Comparison of ENCODE assay signal across 20 cellular contexts in genomic region chr22:47115518-47115890, GRCh38.
"Had no signal": no experiment of that assay in that cellular context is flagged by ENCODE, and none has a peak within 500 bp of the region (broad histone marks: within the 10 kb centered on the region; RNA-seq: fewer than 3 reads in every experiment).

No MANE protein-coding gene starts in this region.

- H3K36me3 ChIP-seq: MG63 had no signal

- H3K4me3 ChIP-seq: MG63 had no signal

- H3K27me3 ChIP-seq: MG63 had no signal

- ATAC-seq: HepG2 had no signal

- H3K9me3 ChIP-seq: MG63, SK-N-SH had no signal

- DNase-seq: IMR-90, Karpas-422, KG1, MG63, NCI-H1092, NCI-H1105 treated with DMSO at 0.1 percent for 48 hours, NCI-H1417 treated with DMSO at 0.1 percent for 48 hours, NCI-H146, NCI-H1694 treated with DMSO at 0.1 percent for 48 hours, NCI-H1930, NCI-H2081, NCI-H2107, NCI-H2227 treated with DMSO at 0.1 percent for 48 hours, NCI-H524, NCI-H526 treated with DMSO at 0.1 percent for 48 hours, NCI-H774, Right ventricle myocardium superior, RPMI8226, SK-N-SH had no signal
